In the genomic region with DNA sequence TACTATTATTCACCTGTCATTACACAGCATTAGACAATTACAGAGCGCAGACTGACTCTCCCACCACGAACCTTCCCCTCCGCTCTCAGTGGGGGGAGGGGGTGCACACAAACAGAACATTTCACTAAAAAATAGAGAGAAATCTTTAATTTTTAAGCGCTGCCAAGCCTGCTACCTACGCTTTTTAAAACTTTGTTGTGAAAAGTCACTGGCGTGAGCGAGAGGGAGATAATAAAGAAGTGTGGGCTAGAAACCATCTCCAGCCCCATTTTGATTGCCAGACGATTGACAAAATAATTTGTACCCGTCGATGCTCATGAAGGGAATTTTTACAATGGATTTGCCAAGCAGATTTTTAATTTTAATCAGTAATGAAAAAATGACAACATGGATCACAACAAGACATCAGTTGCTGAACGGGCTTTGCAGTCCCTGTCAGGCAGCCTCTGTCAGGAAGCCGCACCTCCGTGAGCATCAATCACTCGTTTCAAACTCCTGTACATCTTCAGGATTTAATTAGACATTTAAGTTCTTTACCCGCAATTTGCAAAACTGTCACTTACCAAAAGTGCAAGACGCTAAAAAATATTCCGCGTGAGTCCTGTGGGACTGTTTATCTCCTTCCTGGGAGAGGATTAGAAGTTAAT, we compare ENCODE assay signal across 20 cellular contexts.
DNase-seq lines count a peak whose midpoint lies in the region; TF ChIP-seq lines count a peak whose summit lies in the region.
"Had no signal": no experiment of that assay in that cellular context is flagged by ENCODE, and none has a peak within 500 bp of the region (broad histone marks: within the 10 kb centered on the region; RNA-seq: fewer than 3 reads in every experiment).

No MANE protein-coding gene starts in this region.

- TF ChIP-seq CTCF in Calu3 (IDR thresholded peaks at IDR 0.05; ENCODE audit: unreplicated experiment) = no peak
- TF ChIP-seq CTCF in coronary artery (IDR thresholded peaks at IDR 0.05) = no peak
- no peak for TF ChIP-seq CTCF in osteocyte (IDR thresholded peaks at IDR 0.05)

- H3K4me1 Mint-ChIP-seq in Calu3 (ENCODE audit: low read depth, unreplicated experiment) (peaks cover 35% of the 10 kb centered on the region), osteocyte (ENCODE audit: unreplicated experiment) (no peaks in the 10 kb centered on the region)
- H3K4me1 Mint-ChIP-seq: B cell; CD4-positive, CD25-positive, alpha-beta regulatory T cell had no signal

- H3K4me3 Mint-ChIP-seq in Calu3 (ENCODE audit: low read depth, unreplicated experiment) = no peak overlapping the region
- H3K4me3 Mint-ChIP-seq in osteocyte (ENCODE audit: unreplicated experiment) = no peak overlapping the region
- H3K4me3 Mint-ChIP-seq: B cell; CD4-positive, CD25-positive, alpha-beta regulatory T cell; CD8-positive, alpha-beta T cell had no signal

- DNase-seq in Calu3 (no peak), coronary artery (ENCODE audit: low spot score) (peak; percentile 1), osteocyte (ENCODE audit: extremely low spot score, unreplicated experiment) (peak; percentile 21), NCI-H1694 treated with DMSO at 0.1 percent for 48 hours (lab: John Stamatoyannopoulos, UW) (no peak), NCI-H446 (lab: John Stamatoyannopoulos, UW) (no peak), anterior cingulate cortex (lab: John Stamatoyannopoulos, UW) (no peak)
- DNase-seq: Caco-2; CD4-positive, CD25-positive, alpha-beta regulatory T cell; DMS 273 treated with DMSO at 0.1 percent for 48 hours; DMS79; EL; GDM1; GM23248; H7; HCEC 1CT had no signal

- BruUV-seq in Calu3 (replicated peaks; lab: Mats Ljungman, UMichigan) = no TSS peak

- CTCF ChIA-PET in Calu3 (lab: Charles Lee) = no interaction called here

- H3K27ac ChIP-seq in coronary artery = no peak overlapping the region
- H3K27ac ChIP-seq: BLaER1, C4-2B, GM23248 had no signal

- intact Hi-C loops in Calu3 (cut with micrococcal nuclease; ENCODE audit: unreplicated experiment) = loop anchor here (5.0 to 10.0 kb wide), 3 partner anchors 88 to 248 kb away; no protein-coding TSS in a partner anchor

- no peak overlapping the region for H3K4me3 ChIP-seq in coronary artery
- H3K4me3 ChIP-seq: BLaER1, GM12878, GM23248 had no signal

- H3K27me3 Mint-ChIP-seq in Calu3 (ENCODE audit: unreplicated experiment) = no peaks in the 10 kb centered on the region
- H3K27me3 Mint-ChIP-seq in osteocyte (ENCODE audit: unreplicated experiment) = peaks cover 18% of the 10 kb centered on the region
- H3K27me3 Mint-ChIP-seq: B cell; CD4-positive, CD25-positive, alpha-beta regulatory T cell had no signal

- H3K27ac Mint-ChIP-seq in Calu3 (ENCODE audit: unreplicated experiment) = peak overlapping the region; percentile 91
- H3K27ac Mint-ChIP-seq in osteocyte (ENCODE audit: unreplicated experiment) = no peak overlapping the region
- H3K27ac Mint-ChIP-seq: B cell; CD8-positive, alpha-beta T cell had no signal

- peaks cover 26% of the 10 kb centered on the region for H3K36me3 Mint-ChIP-seq in Calu3 (ENCODE audit: insufficient read depth, unreplicated experiment)
- no peaks in the 10 kb centered on the region for H3K36me3 Mint-ChIP-seq in osteocyte (ENCODE audit: unreplicated experiment)
- H3K36me3 Mint-ChIP-seq: CD4-positive, CD25-positive, alpha-beta regulatory T cell; CD8-positive, alpha-beta T cell had no signal

- no peaks in the 10 kb centered on the region for H3K9me3 Mint-ChIP-seq in Calu3 (ENCODE audit: low read depth, unreplicated experiment)
- H3K9me3 Mint-ChIP-seq in osteocyte (ENCODE audit: unreplicated experiment) = no peaks in the 10 kb centered on the region
- H3K9me3 Mint-ChIP-seq: CD8-positive, alpha-beta T cell had no signal

Comparison
In these comparisons a context has a peak if more than half of its experiments do, and no peak if none do; other contexts are left out.
1. DNase-seq: peak in coronary artery (single experiment) and osteocyte (single experiment); none in Calu3 (single experiment), NCI-H1694 treated with DMSO at 0.1 percent for 48 hours (single experiment), NCI-H446 (0 of 2) and anterior cingulate cortex (0 of 58).